Comparison of ENCODE assay signal across 9 cellular contexts in genomic region chr3:12405432-12406272, GRCh38.
A peak's percentile ranks its signal among the peaks of the same experiment; 100 is the strongest.
DNase-seq lines count a peak whose midpoint lies in the region; ATAC-seq, FAIRE-seq and TF ChIP-seq lines count a peak whose summit lies in the region.
"Had no signal": no experiment of that assay in that cellular context is flagged by ENCODE, and none has a peak within 500 bp of the region (broad histone marks: within the 10 kb centered on the region; RNA-seq: fewer than 3 reads in every experiment).

No MANE protein-coding gene starts in this region.

- H3K4me1 ChIP-seq in A549 = peaks cover 33% of the 10 kb centered on the region

- POLR2A ChIA-PET in A549 (lab: Yijun Ruan, JAX) = interaction anchor here (0.6 to 1.0 kb wide), 2 partner anchors 10 to 65 kb away, joined by 3 to 6 read pairs; no protein-coding TSS in a partner anchor

- DNase-seq in A549 (ENCODE audit: low read depth in 1 of 2, low spot score in 1 of 2) (peak; percentile 70 to 90), NOMO-1 treated with DMSO at 0.1 percent for 48 hours (lab: John Stamatoyannopoulos, UW; ENCODE audit: unreplicated experiment) (peak; percentile 70), epithelial cell of esophagus (ENCODE audit: low read depth) (peak; percentile 49), mucosa of gallbladder (ENCODE audit: low spot score) (peak; percentile 95), NCI-H146 treated with DMSO at 0.1 percent for 48 hours (lab: John Stamatoyannopoulos, UW; ENCODE audit: unreplicated experiment) (no peak)
- DNase-seq: stimulated activated naive CD8-positive, alpha-beta T cell treated with anti-CD3 and anti-CD28 coated beads, Interleukin-15, amount 100 ng/mL, for 72 hours had no signal

- peak; percentile 83 for FAIRE-seq in A549 (lab: Jason Lieb, UNC)

- 25% methylated on average over 20 of the region's 20 CpGs for WGBS in A549 (ENCODE audit: missing lambda C conversion rate)

- peak in 1 of 2 experiments; percentile 16; a peak in 3 of 5 replicates for TF ChIP-seq RAD21 in A549 (conservative IDR thresholded peaks at IDR 0.05 in 1 of 2, IDR thresholded peaks at IDR 0.05 in 1 of 2)

- ATAC-seq in A549 = peak; percentile 98 to 99
- ATAC-seq in HG02884 (IDR thresholded peaks at IDR 0.05; ENCODE audit: unreplicated experiment) = no peak
- no peak for ATAC-seq in GM21447 (IDR thresholded peaks at IDR 0.05; ENCODE audit: unreplicated experiment)
- ATAC-seq in HG03439 (IDR thresholded peaks at IDR 0.05; ENCODE audit: unreplicated experiment) = no peak
- ATAC-seq: stimulated activated naive CD8-positive, alpha-beta T cell treated with anti-CD3 and anti-CD28 coated beads, Interleukin-15, amount 100 ng/mL, for 72 hours had no signal

- TF ChIP-seq EP300 in A549 (IDR thresholded peaks at IDR 0.05) = no peak

- peak overlapping the region; percentile 56 to 78 for H3K27ac ChIP-seq in A549

- no peaks in the 10 kb centered on the region for H3K9me3 ChIP-seq in A549

- TF ChIP-seq CTCF in A549 (IDR thresholded peaks at IDR 0.05) (no peak), epithelial cell of esophagus (IDR thresholded peaks at IDR 0.05; ENCODE audit: insufficient read depth, low read depth, low read length, missing control alignments) (no peak)

- H3K4me3 ChIP-seq in A549 = 0 out of 3 replicates have a peak overlapping the region, but pooled peaks have one; percentile 3
- no peak overlapping the region for H3K4me3 ChIP-seq in epithelial cell of esophagus (ENCODE audit: low read length)

- peak overlapping the region; percentile 68 for H3K4me2 ChIP-seq in A549

- CTCF ChIA-PET in A549 (lab: Yijun Ruan, JAX) = no interaction called here

- no peak for TF ChIP-seq POLR2A in A549 (IDR thresholded peaks at IDR 0.05; ENCODE audit: low read length)

TF ChIP-seq in A549, 52 proteins besides CTCF, POLR2A, EP300 and RAD21:
- TF ChIP-seq CBX2 (IDR thresholded peaks at IDR 0.05; ENCODE audit: borderline replicate concordance, low read depth) = no peak
- TF ChIP-seq MAX (IDR thresholded peaks at IDR 0.05) = peak; percentile 57
- no peak for TF ChIP-seq ATOH8 (CRISPR knock-in tag; IDR thresholded peaks at IDR 0.05; ENCODE audit: low read depth)
- TF ChIP-seq FOXS1 (CRISPR knock-in tag; IDR thresholded peaks at IDR 0.05) = no peak
- TF ChIP-seq EHMT2 (IDR thresholded peaks at IDR 0.05; ENCODE audit: low read depth) = no peak
- no peak for TF ChIP-seq KDM5A (IDR thresholded peaks at IDR 0.05)
- TF ChIP-seq HES2 (IDR thresholded peaks at IDR 0.05) = no peak
- peak in 1 of 2 experiments; percentile 61; a peak in 2 of 5 replicates for TF ChIP-seq JUN (IDR thresholded peaks at IDR 0.05)
- TF ChIP-seq NR3C1 (IDR thresholded peaks at IDR 0.05) = no peak
- no peak for TF ChIP-seq E2F6 (IDR thresholded peaks at IDR 0.05; ENCODE audit: borderline replicate concordance, low read depth)
- TF ChIP-seq FOSB (CRISPR knock-in tag; IDR thresholded peaks at IDR 0.05) = no peak
- TF ChIP-seq FOSL2 (IDR thresholded peaks at IDR 0.05) = peak; percentile 79
- TF ChIP-seq FOSL2 (CRISPR knock-in tag; IDR thresholded peaks at IDR 0.05) = peak; percentile 96
- TF ChIP-seq CEBPB (IDR thresholded peaks at IDR 0.05) = peak in 1 of 2 experiments; percentile 17; a peak in 1 of 4 replicates
- no peak for TF ChIP-seq NPAS2 (CRISPR knock-in tag; IDR thresholded peaks at IDR 0.05; ENCODE audit: borderline replicate concordance)
- peak; percentile 93 for TF ChIP-seq GATA3 (IDR thresholded peaks at IDR 0.05; ENCODE audit: borderline replicate concordance)
- TF ChIP-seq JUNB (IDR thresholded peaks at IDR 0.05) = peak; percentile 79
- TF ChIP-seq PBX3 (IDR thresholded peaks at IDR 0.05) = peak; percentile 63; the same call in 1 of the 2 replicates
- TF ChIP-seq PHF8 (IDR thresholded peaks at IDR 0.05; ENCODE audit: borderline replicate concordance, low read depth) = no peak
- TF ChIP-seq HOXB5 (CRISPR knock-in tag; IDR thresholded peaks at IDR 0.05) = peak; percentile 80; the same call in 1 of the 2 replicates
- no peak for TF ChIP-seq HEYL (CRISPR knock-in tag; IDR thresholded peaks at IDR 0.05)
- no peak for TF ChIP-seq EHF (CRISPR knock-in tag; IDR thresholded peaks at IDR 0.05)
- no peak for TF ChIP-seq RARB (CRISPR knock-in tag; IDR thresholded peaks at IDR 0.05)
- TF ChIP-seq MAFK (IDR thresholded peaks at IDR 0.05; ENCODE audit: partially characterized antibody) = no peak
- TF ChIP-seq CBX8 (IDR thresholded peaks at IDR 0.05) = no peak
- no peak for TF ChIP-seq NFE2L2 (conservative IDR thresholded peaks at IDR 0.05; ENCODE audit: low read length)
- no peak for TF ChIP-seq POLR2AphosphoS2 (conservative IDR thresholded peaks at IDR 0.05; ENCODE audit: low read length)
- no peak for TF ChIP-seq MYC (IDR thresholded peaks at IDR 0.05; ENCODE audit: borderline replicate concordance, low read length)
- TF ChIP-seq KDM1A (IDR thresholded peaks at IDR 0.05; ENCODE audit: low read depth) = no peak
- TF ChIP-seq RNF2 (IDR thresholded peaks at IDR 0.05; ENCODE audit: borderline replicate concordance, low read depth) = no peak
TF ChIP-seq in A549: peak in this region for 8.

Comparison
In these comparisons a context has a peak if more than half of its experiments do, and no peak if none do; other contexts are left out.
1. ATAC-seq: peak in A549 (2 of 2); none in HG02884 (single experiment), GM21447 (single experiment) and HG03439 (single experiment).